1 cellular context compared by ENCODE assay signal in the genomic region with DNA sequence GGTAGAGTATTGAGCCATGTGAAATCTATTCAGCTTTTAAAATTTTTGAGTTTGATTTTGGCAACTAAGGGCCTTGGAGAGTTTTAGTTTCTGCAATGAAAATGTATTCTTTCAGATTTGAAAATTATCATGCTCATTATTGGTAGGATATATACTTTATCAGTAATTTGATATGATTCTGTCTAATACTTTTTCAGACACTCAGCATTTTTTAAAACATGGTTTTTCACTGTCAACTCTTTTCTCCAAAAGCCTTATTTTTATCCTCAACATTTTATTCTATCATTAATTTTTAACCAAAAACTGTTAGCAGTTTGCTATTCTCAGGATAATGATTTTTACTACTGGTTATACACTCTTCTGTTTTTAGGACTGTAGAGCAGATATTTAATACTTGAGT.
A peak's percentile ranks its signal among the peaks of the same experiment; 100 is the strongest.
TF ChIP-seq lines count a peak whose summit lies in the region.

No MANE protein-coding gene starts in this region.

TF ChIP-seq in HepG2, 621 proteins besides CTCF, POLR2A, EP300 and RAD21:
- TF ChIP-seq TP53 (CRISPR knock-in tag; conservative IDR thresholded peaks at IDR 0.05) (no peak), MAFF (IDR thresholded peaks at IDR 0.05; ENCODE audit: low read depth, low read length) (peak; percentile 52; the same call in 1 of the 2 replicates), ZBTB8A (CRISPR knock-in tag; IDR thresholded peaks at IDR 0.05; ENCODE audit: borderline replicate concordance, low read depth) (no peak), TEAD2 (CRISPR knock-in tag; IDR thresholded peaks at IDR 0.05) (no peak), MAFK (conservative IDR thresholded peaks at IDR 0.05 in 1 of 2, IDR thresholded peaks at IDR 0.05 in 1 of 2; ENCODE audit: low read length in 2 of 2) (peak; percentile 27 to 57; a peak in 2 of 4 replicates)
